In genomic region chr9:5326893-5327548, GRCh38 we compare ENCODE assay signal across 14 cellular contexts. TPM values are rescaled to one million over a fixed set of nuclear protein-coding genes. Genes with fewer than 3 reads are reported as not detected.
DNase-seq lines count a peak whose midpoint lies in the region; TF ChIP-seq lines count a peak whose summit lies in the region.
"Had no signal": no experiment of that assay in that cellular context is flagged by ENCODE, and none has a peak within 500 bp of the region (broad histone marks: within the 10 kb centered on the region; RNA-seq: fewer than 3 reads in every experiment).

No MANE protein-coding gene starts in this region.

- peaks cover 5% of the 10 kb centered on the region for H3K9me3 Mint-ChIP-seq in neural progenitor cell

- H3K27ac Mint-ChIP-seq in neural progenitor cell: no peak overlapping the region

- peak overlapping the region; percentile 35 for H3K4me3 Mint-ChIP-seq in neural progenitor cell

- H3K9me3 ChIP-seq in neural progenitor cell (ENCODE audit: low read depth): no peaks in the 10 kb centered on the region
- H3K9me3 ChIP-seq: SK-N-SH had no signal

- peak overlapping the region; percentile 27 for H3K4me3 ChIP-seq in neural progenitor cell

- no peaks in the 10 kb centered on the region for H3K79me2 ChIP-seq in neural progenitor cell (ENCODE audit: low read depth)

- H2AFZ ChIP-seq in neural progenitor cell (replicated peaks): peak overlapping the region; percentile 92

- no peak overlapping the region for H3K9ac ChIP-seq in neural progenitor cell
- H3K9ac ChIP-seq: SK-N-SH had no signal

- no peaks in the 10 kb centered on the region for H3K27me3 ChIP-seq in neural progenitor cell

- peak overlapping the region; percentile 63 for H3K4me2 ChIP-seq in neural progenitor cell
- H3K4me2 ChIP-seq: SK-N-SH had no signal

- H3K4me1 ChIP-seq in neural progenitor cell: peaks cover 15% of the 10 kb centered on the region

- H3K36me3 ChIP-seq in neural progenitor cell: no peaks in the 10 kb centered on the region

- H4K20me1 ChIP-seq in neural progenitor cell (ENCODE audit: low read depth): no peaks in the 10 kb centered on the region

- no peaks in the 10 kb centered on the region for H3F3A ChIP-seq in neural progenitor cell (ENCODE audit: low read depth)

- TF ChIP-seq CTCF in neural progenitor cell (IDR thresholded peaks at IDR 0.05): peak; percentile 12

- H3K4me1 Mint-ChIP-seq in neural progenitor cell: no peaks in the 10 kb centered on the region

- DNase-seq in NCI-H82 (lab: John Stamatoyannopoulos, UW) (peak; percentile 78), NCI-H82 treated with DMSO at 0.1 percent for 48 hours (lab: John Stamatoyannopoulos, UW; ENCODE audit: unreplicated experiment) (no peak), SK-N-DZ (ENCODE audit: low spot score) (peak; percentile 2), neural progenitor cell (ENCODE audit: low spot score) (peak; percentile 87), T1000 (lab: John Stamatoyannopoulos, UW) (no peak), dermis blood vessel endothelial cell (no peak), caudate nucleus (lab: John Stamatoyannopoulos, UW) (no peak)
- peak; percentile 30 for DNase-seq in effector CD4-positive, alpha-beta T cell
- DNase-seq: anterior cingulate cortex; foreskin melanocyte; NCI-H1048; SK-N-SH; stimulated activated CD4-positive, alpha-beta T cell treated with anti-CD3 and anti-CD28 coated beads, Interleukin-4, amount 100 ng/mL, for 24 hours had no signal

- no peaks in the 10 kb centered on the region for H3K36me3 Mint-ChIP-seq in neural progenitor cell

- H3K27ac ChIP-seq in neural progenitor cell (no peak overlapping the region), caudate nucleus (ENCODE audit: low read depth, low read length) (no peak overlapping the region)

- no peaks in the 10 kb centered on the region for H3K27me3 Mint-ChIP-seq in neural progenitor cell (ENCODE audit: insufficient read depth, low read depth)

RNA-seq across cellular contexts. Expression of gene RLN1, which starts 12.7 kb away (rescaled TPM):
- polyA plus RNA-seq in SK-N-DZ (2014; cell fraction: cytosol; rRNA removed): not detected in 2 replicates
- 0.43 and 0.66 TPM in 2 replicates for polyA plus RNA-seq in SK-N-DZ (2014; cell fraction: nucleus; rRNA removed)
- total RNA-seq in neural progenitor cell (ENCODE audit: low replicate concordance): 1.5 and 2.2 TPM in 2 replicates
- not detected in 2 replicates for total RNA-seq in dermis blood vessel endothelial cell
- polyA plus RNA-seq: urinary bladder had no signal

RNA-seq across cellular contexts. Expression of gene RLN2, which starts 22.5 kb away (rescaled TPM):
- 1.6 and 2.5 TPM in 2 replicates for polyA plus RNA-seq in SK-N-DZ (2014; cell fraction: cytosol; rRNA removed)
- polyA plus RNA-seq in SK-N-DZ (2014; cell fraction: nucleus; rRNA removed): 1.3 and 2.7 TPM in 2 replicates
- 5.0 and 12.6 TPM in 2 replicates for total RNA-seq in neural progenitor cell (ENCODE audit: low replicate concordance)
- 1.6 TPM in 1 of 2 replicates, not detected in the other for total RNA-seq in dermis blood vessel endothelial cell
- total RNA-seq: urinary bladder had no signal

Comparison
In these comparisons a context has a peak if more than half of its experiments do, and no peak if none do; other contexts are left out.
1. DNase-seq: peak in NCI-H82 (single experiment), SK-N-DZ (single experiment), effector CD4-positive, alpha-beta T cell (single experiment) and neural progenitor cell (single experiment); none in NCI-H82 treated with DMSO at 0.1 percent for 48 hours (single experiment), T1000 (single experiment), dermis blood vessel endothelial cell (single experiment) and caudate nucleus (0 of 61).